In the genomic region with DNA sequence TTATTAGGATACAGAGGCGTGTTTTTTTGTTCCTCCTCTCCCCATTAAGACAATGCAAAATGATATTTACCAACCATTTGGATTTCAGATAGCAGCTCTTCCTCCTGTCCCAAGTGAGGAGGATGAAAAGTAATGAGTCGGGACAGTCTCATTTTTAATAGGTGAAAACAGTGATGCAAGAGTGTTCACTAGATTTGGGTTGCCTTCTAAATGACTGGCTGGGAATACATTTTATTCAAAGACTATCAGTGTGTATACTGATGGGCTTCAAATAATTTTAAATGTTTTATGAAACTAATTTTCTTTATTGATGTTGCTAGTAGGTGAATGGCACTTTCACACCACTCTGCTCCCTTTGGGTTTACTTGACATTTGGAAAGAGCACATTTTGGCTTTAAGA, we compare ENCODE assay signal across 8 cellular contexts. TPM values are rescaled to one million over a fixed set of nuclear protein-coding genes. Genes with fewer than 3 reads are reported as not detected.
DNase-seq lines count a peak whose midpoint lies in the region; ATAC-seq and TF ChIP-seq lines count a peak whose summit lies in the region.

No MANE protein-coding gene starts in this region.

- H3K27ac ChIP-seq in AG04450 (ENCODE audit: low read depth, low read length), result no peak overlapping the region

- H3K4me3 ChIP-seq in AG04450 (ENCODE audit: low read depth, low read length), result peak overlapping the region; percentile 82

- H3K27me3 ChIP-seq in AG04450 (ENCODE audit: control insufficient read depth, insufficient read depth, low read length), result no peaks in the 10 kb centered on the region

- no peaks in the 10 kb centered on the region for H3K9me3 ChIP-seq in AG04450 (ENCODE audit: control insufficient read depth, insufficient read depth, low read length)

- no peak for ATAC-seq in central memory CD8-positive, alpha-beta T cell (replicated peaks; ENCODE audit: extremely low read depth, poor library complexity, severe bottlenecking)
- no peak for ATAC-seq in naive B cell (ENCODE audit: low read depth in 2 of 2)

- TF ChIP-seq CTCF in AG04450 (IDR thresholded peaks at IDR 0.05; ENCODE audit: low read depth, low read length), result no peak

- TF ChIP-seq EP300 in Ishikawa (IDR thresholded peaks at IDR 0.05; ENCODE audit: borderline replicate concordance), result no peak

- POLR2A ChIA-PET in AG04450 (lab: Yijun Ruan, JAX), result no interaction called here

- no peaks in the 10 kb centered on the region for H3K27me3 Mint-ChIP-seq in central memory CD8-positive, alpha-beta T cell
- no peaks in the 10 kb centered on the region for H3K27me3 Mint-ChIP-seq in naive B cell

- DNase-seq in AG04450 (ENCODE audit: low read depth, low spot score) (no peak), naive B cell (no peak), germinal center (ENCODE audit: low spot score) (no peak), NCI-H2081 treated with DMSO at 0.1 percent for 48 hours (lab: John Stamatoyannopoulos, UW) (no peak), midbrain (lab: John Stamatoyannopoulos, UW) (no peak), NCI-H2107 (lab: John Stamatoyannopoulos, UW) (no peak)
- DNase-seq in central memory CD8-positive, alpha-beta T cell (ENCODE audit: low spot score in 2 of 2), result no peak

- H3K4me3 Mint-ChIP-seq in central memory CD8-positive, alpha-beta T cell, result peak overlapping the region; percentile 95
- H3K4me3 Mint-ChIP-seq in naive B cell, result peak overlapping the region; percentile 78 to 99 (median 92)

- no peaks in the 10 kb centered on the region for H3K9me3 Mint-ChIP-seq in central memory CD8-positive, alpha-beta T cell
- H3K9me3 Mint-ChIP-seq in naive B cell, result no peaks in the 10 kb centered on the region

- CTCF ChIA-PET in AG04450 (lab: Charles Lee), result interaction anchor here (0.6 to 1.2 kb wide), 4 partner anchors 17 to 854 kb away, joined by 3 to 4 read pairs (median 4); no protein-coding TSS in a partner anchor

- H3K4me1 Mint-ChIP-seq in central memory CD8-positive, alpha-beta T cell, result peaks cover 25% of the 10 kb centered on the region
- H3K4me1 Mint-ChIP-seq in naive B cell, result peaks cover 20 to 27% (median 23%) of the 10 kb centered on the region in 3 donors

- TF ChIP-seq RAD21 in Ishikawa (IDR thresholded peaks at IDR 0.05; ENCODE audit: low read depth), result no peak

- H3K27ac Mint-ChIP-seq in central memory CD8-positive, alpha-beta T cell (ENCODE audit: low read depth), result peak overlapping the region; percentile 95
- H3K27ac Mint-ChIP-seq in naive B cell, result peak overlapping the region; percentile 19 to 96 (median 80)

- peaks cover 28% of the 10 kb centered on the region for H3K36me3 Mint-ChIP-seq in central memory CD8-positive, alpha-beta T cell (ENCODE audit: insufficient read depth)
- peaks cover 0 to 4% of the 10 kb centered on the region in 2 donors for H3K36me3 Mint-ChIP-seq in naive B cell

TF ChIP-seq in Ishikawa, 13 proteins besides CTCF, POLR2A, EP300 and RAD21:
- TF ChIP-seq ZBTB7A (IDR thresholded peaks at IDR 0.05; ENCODE audit: low read depth), result 0 out of 2 replicates have a peak, but pooled peaks have one; percentile 1
- no peak for TF ChIP-seq FOXM1 (IDR thresholded peaks at IDR 0.05; ENCODE audit: borderline replicate concordance, low read depth)
- TF ChIP-seq YY1 (IDR thresholded peaks at IDR 0.05; ENCODE audit: low read depth), result no peak
- TF ChIP-seq, protein P1, sequence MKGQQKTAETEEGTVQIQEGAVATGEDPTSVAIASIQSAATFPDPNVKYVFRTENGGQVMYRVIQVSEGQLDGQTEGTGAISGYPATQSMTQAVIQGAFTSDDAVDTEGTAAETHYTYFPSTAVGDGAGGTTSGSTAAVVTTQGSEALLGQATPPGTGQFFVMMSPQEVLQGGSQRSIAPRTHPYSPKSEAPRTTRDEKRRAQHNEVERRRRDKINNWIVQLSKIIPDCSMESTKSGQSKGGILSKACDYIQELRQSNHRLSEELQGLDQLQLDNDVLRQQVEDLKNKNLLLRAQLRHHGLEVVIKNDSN (IDR thresholded peaks at IDR 0.05), result no peak
- no peak for TF ChIP-seq EGR1 (IDR thresholded peaks at IDR 0.05)
- TF ChIP-seq NFIC (IDR thresholded peaks at IDR 0.05), result no peak
- TF ChIP-seq CREB1 (IDR thresholded peaks at IDR 0.05; ENCODE audit: low read depth), result no peak

RNA-seq across cellular contexts. Expression of gene RCOR3, which starts 2.1 kb away (rescaled TPM):
- polyA plus RNA-seq in AG04450 (2011; rRNA removed) (33.8 and 39.2 TPM in 2 replicates), naive B cell (ENCODE audit: low read depth in 6 of 6) (10 to 100 TPM; 16.6 to 43.1 (median 29.5) TPM)
- 54.7 and 57.0 TPM in 2 replicates for polyA minus RNA-seq in AG04450 (2011; rRNA and poly(A)+ RNA removed)
